ENCODE assay signal across 17 cellular contexts in the genomic region with DNA sequence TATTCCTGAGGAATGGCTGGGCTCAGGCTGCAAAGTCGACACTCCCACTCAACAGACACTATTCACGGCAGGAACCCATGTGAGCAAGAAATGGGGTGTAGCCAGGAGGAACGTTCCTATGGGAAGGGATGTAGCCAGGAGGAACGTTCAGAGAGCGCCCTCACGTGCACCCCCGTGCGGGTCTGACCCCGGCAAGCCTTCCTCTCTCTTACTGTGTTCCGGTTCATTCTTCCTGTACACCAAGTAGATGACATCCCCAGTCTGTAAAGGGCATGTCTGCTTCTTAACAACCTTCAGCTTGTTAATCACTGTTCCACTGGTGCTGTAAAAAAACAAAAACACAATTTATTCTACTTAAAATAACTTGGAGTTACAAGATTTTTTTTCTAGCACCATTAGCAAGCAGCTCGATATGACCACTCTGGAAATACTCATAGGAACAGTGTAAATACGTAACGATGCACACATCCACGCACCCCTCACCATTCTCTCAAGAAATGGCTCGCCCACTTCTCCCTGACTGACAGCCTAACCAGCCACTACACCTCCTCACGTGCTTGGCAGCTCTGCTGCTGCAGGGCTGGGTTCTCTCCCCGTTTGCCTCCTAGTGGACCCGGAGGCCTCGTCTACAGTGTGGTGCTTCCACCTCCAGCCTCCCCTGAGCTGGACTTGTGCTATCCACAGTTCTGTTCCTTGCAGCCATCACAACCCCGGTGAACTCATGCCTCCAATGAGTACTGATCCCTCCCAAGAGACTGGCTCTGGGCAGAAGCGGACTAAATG. TPM values are rescaled to one million over a fixed set of nuclear protein-coding genes. Genes with fewer than 3 reads are reported as not detected.
DNase-seq lines count a peak whose midpoint lies in the region; ATAC-seq and TF ChIP-seq lines count a peak whose summit lies in the region.
"Had no signal": no experiment of that assay in that cellular context is flagged by ENCODE, and none has a peak within 500 bp of the region (broad histone marks: within the 10 kb centered on the region; RNA-seq: fewer than 3 reads in every experiment).

No MANE protein-coding gene starts in this region.

- H3K4me1 ChIP-seq in stomach: no peaks in the 10 kb centered on the region
- H3K4me1 ChIP-seq: gastroesophageal sphincter, prostate gland had no signal

- CTCF ChIA-PET in activated CD4-positive, alpha-beta memory T cell treated with anti-CD3 and anti-CD28 coated beads, Interleukin-2, amount 10 ng/mL, durations not matched to agents 7 days and 5 days (lab: Charles Lee): no interaction called here

- ATAC-seq in activated T-cell treated with anti-CD3 and anti-CD28 coated beads, Interleukin-2, amount 50 U/mL, for 4 hours: peak; percentile 26 to 41
- no peak for ATAC-seq in effector memory CD8-positive, alpha-beta T cell (replicated peaks)
- ATAC-seq: gastroesophageal sphincter had no signal

- DNase-seq in activated T-cell treated with anti-CD3 and anti-CD28 coated beads, Interleukin-2, amount 50 U/mL, for 4 hours: no peak
- no peak for DNase-seq in activated T-cell treated with anti-CD3 and anti-CD28 coated beads, Interleukin-2, amount 50 U/mL, for 1 hour
- no peak for DNase-seq in activated CD4-positive, alpha-beta memory T cell treated with anti-CD3 and anti-CD28 coated beads, Interleukin-2, amount 10 ng/mL, durations not matched to agents 7 days and 5 days
- no peak for DNase-seq in effector memory CD8-positive, alpha-beta T cell
- DNase-seq in HFFc6 (no peak), stomach (no peak), mesothelial cell of epicardium (ENCODE audit: low spot score in 2 of 2, unreplicated experiment in 2 of 2) (no peak)
- DNase-seq: activated CD4-positive, CD25-positive, alpha-beta regulatory T cell; activated CD8-positive, alpha-beta memory T cell treated with anti-CD3 and anti-CD28 coated beads, Interleukin-2, amount 50 U/mL, for 4 hours; NCI-H1694 treated with DMSO at 0.1 percent for 48 hours; NCI-H226; NCI-H82 had no signal

- TF ChIP-seq POLR2A in stomach (IDR thresholded peaks at IDR 0.05): no peak

- H3K36me3 ChIP-seq in stomach: peaks cover 73 to 99% (median 98%) of the 10 kb centered on the region in 4 donors
- H3K36me3 ChIP-seq: prostate gland had no signal

- H3K27me3 ChIP-seq in stomach: no peaks in the 10 kb centered on the region
- H3K27me3 ChIP-seq: gastroesophageal sphincter had no signal

- no peaks in the 10 kb centered on the region for H3K9me3 Mint-ChIP-seq in activated T-cell treated with anti-CD3 and anti-CD28 coated beads, Interleukin-2, amount 50 U/mL, for 4 hours
- H3K9me3 Mint-ChIP-seq in activated CD4-positive, alpha-beta memory T cell treated with anti-CD3 and anti-CD28 coated beads, Interleukin-2, amount 10 ng/mL, durations not matched to agents 7 days and 5 days: no peaks in the 10 kb centered on the region
- no peaks in the 10 kb centered on the region for H3K9me3 Mint-ChIP-seq in effector memory CD8-positive, alpha-beta T cell
- H3K9me3 Mint-ChIP-seq in stimulated activated naive CD8-positive, alpha-beta T cell treated with anti-CD3 and anti-CD28 coated beads, Interleukin-15, Interleukin-2, amounts not matched to agents 100 ng/mL and 50 ng/mL, for 24 hours: no peaks in the 10 kb centered on the region
- H3K9me3 Mint-ChIP-seq in HFFc6: 0 out of 2 replicates have a peak, but pooled peaks cover 4% of the 10 kb centered on the region
- no peaks in the 10 kb centered on the region for H3K9me3 Mint-ChIP-seq in mesothelial cell of epicardium
- H3K9me3 Mint-ChIP-seq: memory B cell; natural killer cell treated with Interleukin-12 subunit alpha and Interleukin-12 subunit beta and Interleukin-15 and Interleukin-18, amount 100 ng/mL, for 72 hours had no signal

- TF ChIP-seq CTCF in HFFc6 (IDR thresholded peaks at IDR 0.05) (no peak), stomach (IDR thresholded peaks at IDR 0.05) (no peak), mesothelial cell of epicardium (IDR thresholded peaks at IDR 0.05; ENCODE audit: unreplicated experiment) (no peak)

- intact Hi-C loops in stomach (cut with DNase I; ENCODE audit: low total_unique reads): no loop called here

- no peaks in the 10 kb centered on the region for H3K9me3 ChIP-seq in stomach
- H3K9me3 ChIP-seq: gastroesophageal sphincter, prostate gland had no signal

- H3K27me3 Mint-ChIP-seq in activated T-cell treated with anti-CD3 and anti-CD28 coated beads, Interleukin-2, amount 50 U/mL, for 4 hours (ENCODE audit: low read depth): no peaks in the 10 kb centered on the region
- H3K27me3 Mint-ChIP-seq in activated CD4-positive, alpha-beta memory T cell treated with anti-CD3 and anti-CD28 coated beads, Interleukin-2, amount 10 ng/mL, durations not matched to agents 7 days and 5 days: no peaks in the 10 kb centered on the region
- no peaks in the 10 kb centered on the region for H3K27me3 Mint-ChIP-seq in effector memory CD8-positive, alpha-beta T cell
- H3K27me3 Mint-ChIP-seq in stimulated activated naive CD8-positive, alpha-beta T cell treated with anti-CD3 and anti-CD28 coated beads, Interleukin-15, Interleukin-2, amounts not matched to agents 100 ng/mL and 50 ng/mL, for 24 hours: no peaks in the 10 kb centered on the region
- H3K27me3 Mint-ChIP-seq in HFFc6 (ENCODE audit: insufficient read depth): peaks cover 3% of the 10 kb centered on the region; the same call in 1 of the 2 replicates
- H3K27me3 Mint-ChIP-seq in mesothelial cell of epicardium (ENCODE audit: low read depth): no peaks in the 10 kb centered on the region
- H3K27me3 Mint-ChIP-seq: memory B cell; natural killer cell treated with Interleukin-12 subunit alpha and Interleukin-12 subunit beta and Interleukin-15 and Interleukin-18, amount 100 ng/mL, for 72 hours had no signal

- 89 to 96% (median 95%) methylated on average over 20 to 21 of the region's 21 CpGs for WGBS in stomach, 5 donors

- H3K27ac Mint-ChIP-seq in activated CD4-positive, alpha-beta memory T cell treated with anti-CD3 and anti-CD28 coated beads, Interleukin-2, amount 10 ng/mL, durations not matched to agents 7 days and 5 days: peak overlapping the region; percentile 64
- H3K27ac Mint-ChIP-seq in effector memory CD8-positive, alpha-beta T cell: peak overlapping the region; percentile 38 to 74
- H3K27ac Mint-ChIP-seq in stimulated activated naive CD8-positive, alpha-beta T cell treated with anti-CD3 and anti-CD28 coated beads, Interleukin-15, Interleukin-2, amounts not matched to agents 100 ng/mL and 50 ng/mL, for 24 hours: peak overlapping the region; percentile 6
- no peak overlapping the region for H3K27ac Mint-ChIP-seq in HFFc6
- no peak overlapping the region for H3K27ac Mint-ChIP-seq in mesothelial cell of epicardium
- H3K27ac Mint-ChIP-seq: natural killer cell treated with Interleukin-12 subunit alpha and Interleukin-12 subunit beta and Interleukin-15 and Interleukin-18, amount 100 ng/mL, for 72 hours had no signal

- no peak for TF ChIP-seq EP300 in stomach (IDR thresholded peaks at IDR 0.05)

- H3K4me3 Mint-ChIP-seq in activated T-cell treated with anti-CD3 and anti-CD28 coated beads, Interleukin-2, amount 50 U/mL, for 4 hours: no peak overlapping the region
- no peak overlapping the region for H3K4me3 Mint-ChIP-seq in activated CD4-positive, alpha-beta memory T cell treated with anti-CD3 and anti-CD28 coated beads, Interleukin-2, amount 10 ng/mL, durations not matched to agents 7 days and 5 days
- H3K4me3 Mint-ChIP-seq in effector memory CD8-positive, alpha-beta T cell: no peak overlapping the region
- no peak overlapping the region for H3K4me3 Mint-ChIP-seq in stimulated activated naive CD8-positive, alpha-beta T cell treated with anti-CD3 and anti-CD28 coated beads, Interleukin-15, Interleukin-2, amounts not matched to agents 100 ng/mL and 50 ng/mL, for 24 hours
- H3K4me3 Mint-ChIP-seq in HFFc6: no peak overlapping the region
- no peak overlapping the region for H3K4me3 Mint-ChIP-seq in mesothelial cell of epicardium
- H3K4me3 Mint-ChIP-seq: natural killer cell treated with Interleukin-12 subunit alpha and Interleukin-12 subunit beta and Interleukin-15 and Interleukin-18, amount 100 ng/mL, for 72 hours had no signal

- POLR2A ChIA-PET in activated CD4-positive, alpha-beta memory T cell treated with anti-CD3 and anti-CD28 coated beads, Interleukin-2, amount 10 ng/mL, durations not matched to agents 7 days and 5 days (lab: Charles Lee): interaction anchor here (1.0 to 1.2 kb wide), 2 partner anchors 10 to 16 kb away, joined by 3 read pairs; no protein-coding TSS in a partner anchor

- peaks cover 21% of the 10 kb centered on the region for H3K4me1 Mint-ChIP-seq in activated T-cell treated with anti-CD3 and anti-CD28 coated beads, Interleukin-2, amount 50 U/mL, for 4 hours (ENCODE audit: low read depth)
- H3K4me1 Mint-ChIP-seq in activated CD4-positive, alpha-beta memory T cell treated with anti-CD3 and anti-CD28 coated beads, Interleukin-2, amount 10 ng/mL, durations not matched to agents 7 days and 5 days: peaks cover 17% of the 10 kb centered on the region
- peaks cover 7 to 8% of the 10 kb centered on the region in 2 donors for H3K4me1 Mint-ChIP-seq in effector memory CD8-positive, alpha-beta T cell (ENCODE audit: low read depth in 2 of 2)
- H3K4me1 Mint-ChIP-seq in stimulated activated naive CD8-positive, alpha-beta T cell treated with anti-CD3 and anti-CD28 coated beads, Interleukin-15, Interleukin-2, amounts not matched to agents 100 ng/mL and 50 ng/mL, for 24 hours (ENCODE audit: low read depth): peaks cover 28% of the 10 kb centered on the region
- H3K4me1 Mint-ChIP-seq in HFFc6 (ENCODE audit: low read depth) (no peaks in the 10 kb centered on the region), mesothelial cell of epicardium (no peaks in the 10 kb centered on the region)

- H3K27ac ChIP-seq in stomach: no peak overlapping the region
- H3K27ac ChIP-seq: gastroesophageal sphincter, prostate gland had no signal

- peaks cover 32% of the 10 kb centered on the region for H3K36me3 Mint-ChIP-seq in activated T-cell treated with anti-CD3 and anti-CD28 coated beads, Interleukin-2, amount 50 U/mL, for 4 hours (ENCODE audit: insufficient read depth)
- peaks cover 65% of the 10 kb centered on the region for H3K36me3 Mint-ChIP-seq in activated CD4-positive, alpha-beta memory T cell treated with anti-CD3 and anti-CD28 coated beads, Interleukin-2, amount 10 ng/mL, durations not matched to agents 7 days and 5 days (ENCODE audit: low read depth)
- H3K36me3 Mint-ChIP-seq in effector memory CD8-positive, alpha-beta T cell (ENCODE audit: insufficient read depth): peaks cover 68% of the 10 kb centered on the region
- peaks cover 53% of the 10 kb centered on the region for H3K36me3 Mint-ChIP-seq in stimulated activated naive CD8-positive, alpha-beta T cell treated with anti-CD3 and anti-CD28 coated beads, Interleukin-15, Interleukin-2, amounts not matched to agents 100 ng/mL and 50 ng/mL, for 24 hours (ENCODE audit: low read depth)
- H3K36me3 Mint-ChIP-seq in HFFc6 (ENCODE audit: low read depth): peaks cover 49% of the 10 kb centered on the region
- peaks cover 31% of the 10 kb centered on the region for H3K36me3 Mint-ChIP-seq in mesothelial cell of epicardium

- H3K4me3 ChIP-seq in stomach: no peak overlapping the region
- H3K4me3 ChIP-seq: gastroesophageal sphincter, prostate gland had no signal

RNA-seq across cellular contexts. Expression of gene CHFR, which starts 15.1 kb away (rescaled TPM):
- total RNA-seq in activated T-cell treated with anti-CD3 and anti-CD28 coated beads, Interleukin-2, amount 50 U/mL, for 4 hours: 10 to 100 TPM; 52.3 to 54.4 (median 53.5) TPM
- total RNA-seq in activated CD4-positive, alpha-beta memory T cell treated with anti-CD3 and anti-CD28 coated beads, Interleukin-2, amount 10 ng/mL, durations not matched to agents 7 days and 5 days: 10 to 100 TPM; 78.7 to 78.8 TPM
- 10 to 100 TPM; 23.1 to 30.0 (median 26.2) TPM for total RNA-seq in HFFc6 (2021; fragmentation: NEBNext Ultra II Directional; extraction: Animal tissue kit (Norgen Biotek cat#: 25700))
- total RNA-seq in stomach (100 to 1,000 TPM in 1 of 5 donors, 10 to 100 TPM in 4; 48.7 to 107 (median 73.3) TPM), mesothelial cell of epicardium (41.3 to 52.9 TPM (median 47.7 TPM) in 3 replicates)
- polyA plus RNA-seq in stomach: 10 to 100 TPM; 14.7 to 20.8 (median 15.4) TPM

RNA-seq across cellular contexts. Expression of gene GOLGA3, which starts 43.6 kb away (rescaled TPM):
- 10 to 100 TPM; 74.6 to 86.9 (median 75.9) TPM for total RNA-seq in activated T-cell treated with anti-CD3 and anti-CD28 coated beads, Interleukin-2, amount 50 U/mL, for 4 hours
- 10 to 100 TPM; 46.2 to 46.5 TPM for total RNA-seq in activated CD4-positive, alpha-beta memory T cell treated with anti-CD3 and anti-CD28 coated beads, Interleukin-2, amount 10 ng/mL, durations not matched to agents 7 days and 5 days
- 100 to 1,000 TPM; 108 to 121 (median 115) TPM for total RNA-seq in HFFc6 (2021; fragmentation: NEBNext Ultra II Directional; extraction: Animal tissue kit (Norgen Biotek cat#: 25700))
- 100 to 1,000 TPM in 2 of 5 donors, 10 to 100 TPM in 3; 53.7 to 204 (median 75.5) TPM for total RNA-seq in stomach
- 10 to 100 TPM in 2 of 3 donors, 1 to 10 TPM in 1; 8.8 to 29.2 (median 17.9) TPM for polyA plus RNA-seq in stomach
- 62.0 to 63.8 TPM (median 62.2 TPM) in 3 replicates for total RNA-seq in mesothelial cell of epicardium

Comparison
In these comparisons a context has a peak if more than half of its experiments do, and no peak if none do; other contexts are left out.
1. H3K27ac Mint-ChIP-seq: peak in activated CD4-positive, alpha-beta memory T cell treated with anti-CD3 and anti-CD28 coated beads, Interleukin-2, amount 10 ng/mL, durations not matched to agents 7 days and 5 days (single experiment), effector memory CD8-positive, alpha-beta T cell (2 of 2) and stimulated activated naive CD8-positive, alpha-beta T cell treated with anti-CD3 and anti-CD28 coated beads, Interleukin-15, Interleukin-2, amounts not matched to agents 100 ng/mL and 50 ng/mL, for 24 hours (single experiment); none in HFFc6 (single experiment) and mesothelial cell of epicardium (single experiment).